Comparison of ENCODE assay signal across 8 cellular contexts in the genomic region with DNA sequence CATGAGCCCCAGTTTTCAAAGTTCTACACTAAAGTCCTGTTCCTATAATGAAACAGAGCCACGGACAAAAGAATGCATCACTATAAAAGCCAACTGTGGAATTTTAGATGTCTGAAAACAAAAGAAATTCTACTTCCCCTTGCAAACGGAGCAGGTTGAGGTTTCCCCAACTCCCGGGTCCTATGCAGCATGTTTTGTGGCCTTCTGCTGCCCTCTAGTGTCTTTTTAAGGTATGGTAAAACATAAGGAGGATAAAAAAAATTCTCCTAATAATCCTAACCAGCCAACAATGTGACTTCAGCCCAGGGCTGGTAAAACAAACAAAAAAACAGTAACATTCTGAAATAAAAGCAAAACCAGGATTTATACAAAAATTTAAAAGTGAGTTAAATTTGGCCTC.
DNase-seq lines count a peak whose midpoint lies in the region; ATAC-seq and FAIRE-seq lines count a peak whose summit lies in the region.

No MANE protein-coding gene starts in this region.

- 0% methylated on average over 3 of the region's 3 CpGs for WGBS in right cardiac atrium
- 1% methylated on average over 3 of the region's 3 CpGs for WGBS in small intestine, 3 donors

- H3K4me1 ChIP-seq in right cardiac atrium (ENCODE audit: control insufficient read depth, insufficient read depth, low read length) (peaks cover 2% of the 10 kb centered on the region), small intestine (ENCODE audit: control insufficient read depth in 2 of 2, insufficient read depth in 1 of 2, low read depth in 1 of 2, low read length in 1 of 2) (no peaks in the 10 kb centered on the region)

- H3K27me3 ChIP-seq in right cardiac atrium (ENCODE audit: control insufficient read depth, insufficient read depth) (no peaks in the 10 kb centered on the region), small intestine (ENCODE audit: control insufficient read depth in 2 of 2, insufficient read depth in 2 of 2, low read length in 2 of 2) (no peaks in the 10 kb centered on the region)

- peak; percentile 88 for ATAC-seq in GM21515 (IDR thresholded peaks at IDR 0.05; ENCODE audit: unreplicated experiment)
- peak; percentile 81 for ATAC-seq in HG03575 (IDR thresholded peaks at IDR 0.05; ENCODE audit: extremely low read depth, insufficient number of reproducible peaks, low FRiP score, unreplicated experiment)
- ATAC-seq in right cardiac atrium: peak; percentile 86 to 88

- DNase-seq in activated T-cell treated with anti-CD3 and anti-CD28 coated beads for 1 hour (ENCODE audit: low read depth): peak; percentile 6
- DNase-seq in activated T-cell treated with anti-CD3 and anti-CD28 coated beads for 4 hours: no peak
- peak; percentile 63 for DNase-seq in NCI-H748 (lab: John Stamatoyannopoulos, UW; ENCODE audit: unreplicated experiment)
- peak; percentile 44 for DNase-seq in amniotic epithelial cell (ENCODE audit: low read depth)
- no peak for DNase-seq in right cardiac atrium
- peak; percentile 53 for DNase-seq in small intestine

- H3K36me3 ChIP-seq in small intestine (ENCODE audit: control insufficient read depth in 2 of 2, insufficient read depth in 2 of 2, low read length in 2 of 2): no peaks in the 10 kb centered on the region

- H3K9me3 ChIP-seq in right cardiac atrium (ENCODE audit: control insufficient read depth, low read length) (no peaks in the 10 kb centered on the region), small intestine (ENCODE audit: control insufficient read depth, low read depth) (no peaks in the 10 kb centered on the region)

- no peak for FAIRE-seq in small intestine (lab: Jason Lieb, UNC)

- intact Hi-C loops in right cardiac atrium (cut with DNase I): no loop called here

- no peak overlapping the region for H3K27ac ChIP-seq in right cardiac atrium (ENCODE audit: low read length)
- no peak overlapping the region for H3K27ac ChIP-seq in small intestine (ENCODE audit: low read depth in 1 of 2, low read length in 1 of 2)

- H3K4me3 ChIP-seq in right cardiac atrium (ENCODE audit: low read length) (peak overlapping the region; percentile 28), small intestine (ENCODE audit: low read depth in 1 of 2, low read length in 2 of 2) (no peak overlapping the region)

Comparison
In these comparisons a context has a peak if more than half of its experiments do, and no peak if none do; other contexts are left out.
1. DNase-seq: peak in activated T-cell treated with anti-CD3 and anti-CD28 coated beads for 1 hour (single experiment), NCI-H748 (single experiment), amniotic epithelial cell (single experiment) and small intestine (single experiment); none in activated T-cell treated with anti-CD3 and anti-CD28 coated beads for 4 hours (single experiment) and right cardiac atrium (0 of 3).
2. Peak in every context shown above with its lines, with median percentiles within 50 percentile points of each other: ATAC-seq.